In genomic region chr21:45418301-45419071, GRCh38 we compare ENCODE assay signal across 1 cellular context.
TF ChIP-seq lines count a peak whose summit lies in the region.

No MANE protein-coding gene starts in this region.

TF ChIP-seq in GM23338, 12 proteins besides CTCF, POLR2A, EP300 and RAD21 (continued from another document):
- TF ChIP-seq ZNF462 (CRISPR knock-in tag; IDR thresholded peaks at IDR 0.05), result no peak
- no peak for TF ChIP-seq ETS1 (IDR thresholded peaks at IDR 0.05)
- no peak for TF ChIP-seq EZH2phosphoT487 (IDR thresholded peaks at IDR 0.05; ENCODE audit: unreplicated experiment)
- TF ChIP-seq ZNF114 (CRISPR knock-in tag; IDR thresholded peaks at IDR 0.05), result no peak
- TF ChIP-seq POLR2AphosphoS5 (IDR thresholded peaks at IDR 0.05; ENCODE audit: low read depth), result no peak
- no peak for TF ChIP-seq ZNF331 (CRISPR knock-in tag; IDR thresholded peaks at IDR 0.05; ENCODE audit: low read depth)
TF ChIP-seq in GM23338: peak in this region for 0.
